28 cellular contexts compared by ENCODE assay signal in genomic region chr12:92167075-92167474, GRCh38.
"Had no signal": no experiment of that assay in that cellular context is flagged by ENCODE, and none has a peak within 500 bp of the region (broad histone marks: within the 10 kb centered on the region; RNA-seq: fewer than 3 reads in every experiment).

No MANE protein-coding gene starts in this region.

- H3K9me3 Mint-ChIP-seq: activated CD4-positive, alpha-beta memory T cell treated with anti-CD3 and anti-CD28 coated beads for 36 hours; activated naive CD4-positive, alpha-beta T cell treated with anti-CD3 and anti-CD28 coated beads, Interleukin-2, amount 50 U/mL, for 72 hours; activated T-cell treated with anti-CD3 and anti-CD28 coated beads, Interleukin-2, amount 50 U/mL, for 24 hours; central memory CD8-positive, alpha-beta T cell; natural killer cell; stimulated activated naive CD8-positive, alpha-beta T cell treated with anti-CD3 and anti-CD28 coated beads, Interleukin-15, Interleukin-2, amounts not matched to agents 100 ng/mL and 50 ng/mL, for 24 hours; type B pancreatic cell had no signal

- H3K36me3 Mint-ChIP-seq: activated CD4-positive, alpha-beta memory T cell treated with anti-CD3 and anti-CD28 coated beads for 36 hours; activated naive CD4-positive, alpha-beta T cell treated with anti-CD3 and anti-CD28 coated beads, Interleukin-2, amount 50 U/mL, for 72 hours; type B pancreatic cell had no signal

- H3K9me3 ChIP-seq: breast epithelium, esophagus muscularis mucosa, left lung, lower lobe of right lung, spleen, uterus had no signal

- H3K36me3 ChIP-seq: breast epithelium, esophagus muscularis mucosa, left lung, lower lobe of right lung, spleen, uterus, WERI-Rb-1 had no signal

- H3K4me3 ChIP-seq: breast epithelium, esophagus muscularis mucosa, left lung, lower lobe of right lung, spleen, uterus had no signal

- H3K4me3 Mint-ChIP-seq: activated CD4-positive, alpha-beta memory T cell treated with anti-CD3 and anti-CD28 coated beads for 36 hours; activated CD4-positive, alpha-beta T cell treated with anti-CD3 and anti-CD28 coated beads, Interleukin-2, amount 10 ng/mL, durations not matched to agents 24 days and 14 days; activated T-cell treated with anti-CD3 and anti-CD28 coated beads, Interleukin-2, amount 50 U/mL, for 24 hours; activated T-helper 17 cell treated with anti-CD3 and anti-CD28 coated beads, Interleukin-2, amount 50 U/mL, for 72 hours; central memory CD8-positive, alpha-beta T cell; natural killer cell; stimulated activated naive CD8-positive, alpha-beta T cell treated with anti-CD3 and anti-CD28 coated beads, Interleukin-15, Interleukin-2, amounts not matched to agents 100 ng/mL and 50 ng/mL, for 24 hours; T-helper 17 cell; type B pancreatic cell had no signal

- ATAC-seq: activated naive CD4-positive, alpha-beta T cell treated with anti-CD3 and anti-CD28 coated beads, Interleukin-2, amount 50 U/mL, for 72 hours; activated T-helper 17 cell treated with anti-CD3 and anti-CD28 coated beads, Interleukin-2, amount 50 U/mL, for 72 hours; foreskin keratinocyte; left lung; lower lobe of right lung; right cardiac atrium; T-helper 17 cell had no signal

- DNase-seq: activated CD4-positive, alpha-beta memory T cell treated with anti-CD3 and anti-CD28 coated beads for 36 hours; activated CD4-positive, alpha-beta T cell treated with anti-CD3 and anti-CD28 coated beads, Interleukin-2, amount 10 ng/mL, durations not matched to agents 24 days and 14 days; activated CD4-positive, CD25-positive, alpha-beta regulatory T cell treated with anti-CD3 and anti-CD28 coated beads, Interleukin-2, amount 50 U/mL, for 72 hours; activated CD8-positive, alpha-beta memory T cell treated with anti-CD3 and anti-CD28 coated beads, Interleukin-2, amount 50 U/mL, for 4 hours; activated gamma-delta T cell treated with Interleukin-2 at 50 U/mL for 16 hours; activated T-cell treated with anti-CD3 and anti-CD28 coated beads, Interleukin-2, amount 50 U/mL, for 24 hours; dermis blood vessel endothelial cell; effector CD4-positive, alpha-beta T cell; foreskin keratinocyte; kidney glomerular epithelial cell; left lung; lower lobe of right lung; mesendoderm; natural killer cell; posterior cingulate gyrus; right cardiac atrium; spleen; T-helper 17 cell; T1000; uterus; WERI-Rb-1 had no signal

- H3K27ac ChIP-seq: breast epithelium, esophagus muscularis mucosa, foreskin keratinocyte, left lung, lower lobe of right lung, spleen, uterus, WERI-Rb-1 had no signal

- H3K27ac Mint-ChIP-seq: activated CD4-positive, alpha-beta memory T cell treated with anti-CD3 and anti-CD28 coated beads for 36 hours; activated CD4-positive, alpha-beta T cell treated with anti-CD3 and anti-CD28 coated beads, Interleukin-2, amount 10 ng/mL, durations not matched to agents 24 days and 14 days; activated naive CD4-positive, alpha-beta T cell treated with anti-CD3 and anti-CD28 coated beads, Interleukin-2, amount 50 U/mL, for 72 hours; activated T-cell treated with anti-CD3 and anti-CD28 coated beads, Interleukin-2, amount 50 U/mL, for 24 hours; activated T-helper 17 cell treated with anti-CD3 and anti-CD28 coated beads, Interleukin-2, amount 50 U/mL, for 72 hours; natural killer cell; stimulated activated naive CD8-positive, alpha-beta T cell treated with anti-CD3 and anti-CD28 coated beads, Interleukin-15, Interleukin-2, amounts not matched to agents 100 ng/mL and 50 ng/mL, for 24 hours; T-helper 17 cell; type B pancreatic cell had no signal

- H3K4me1 ChIP-seq: breast epithelium, esophagus muscularis mucosa, left lung, lower lobe of right lung, uterus had no signal

- H3K27me3 ChIP-seq: breast epithelium, esophagus muscularis mucosa, foreskin keratinocyte, left lung, spleen, uterus had no signal
